1 cellular context compared by ENCODE assay signal in genomic region chr20:46111028-46111835, GRCh38.
TF ChIP-seq lines count a peak whose summit lies in the region.

No MANE protein-coding gene starts in this region.

TF ChIP-seq in GM12878, 131 proteins besides CTCF, POLR2A, EP300 and RAD21 (continued from another document and continues in another):
- TF ChIP-seq ZBTB4 (CRISPR knock-in tag; IDR thresholded peaks at IDR 0.05) (no peak), SMAD1 (IDR thresholded peaks at IDR 0.05; ENCODE audit: low read depth, partially characterized antibody) (no peak), NR2C2 (IDR thresholded peaks at IDR 0.05; ENCODE audit: borderline replicate concordance, control insufficient read depth, insufficient read length, low read depth) (no peak), TCF3 (IDR thresholded peaks at IDR 0.05; ENCODE audit: borderline replicate concordance, insufficient read depth, low read depth, low read length) (peak; percentile 20; the same call in 1 of the 2 replicates), PAX5 (IDR thresholded peaks at IDR 0.05; ENCODE audit: borderline replicate concordance, low read depth, low read length) (peak; percentile 82; the same call in 1 of the 2 replicates), SPI1 (IDR thresholded peaks at IDR 0.05; ENCODE audit: borderline replicate concordance, insufficient read depth, low read depth, low read length) (peak; percentile 89), SREBF2 (IDR thresholded peaks at IDR 0.05; ENCODE audit: low read length) (no peak), SIN3A (IDR thresholded peaks at IDR 0.05; ENCODE audit: low read depth, low read length) (peak; percentile 62), MEF2A (IDR thresholded peaks at IDR 0.05; ENCODE audit: insufficient read depth, low read depth, low read length) (no peak; the same call in 1 of the 2 replicates), YBX1 (IDR thresholded peaks at IDR 0.05) (peak; percentile 91), ZBTB33 (IDR thresholded peaks at IDR 0.05) (no peak), HDGF (IDR thresholded peaks at IDR 0.05) (peak; percentile 63; the same call in 1 of the 2 replicates), TCF7 (IDR thresholded peaks at IDR 0.05; ENCODE audit: borderline replicate concordance) (no peak), ELK1 (IDR thresholded peaks at IDR 0.05; ENCODE audit: low read depth, low read length) (no peak), KLF5 (IDR thresholded peaks at IDR 0.05; ENCODE audit: partially characterized antibody) (no peak), ZNF274 (IDR thresholded peaks at IDR 0.05; ENCODE audit: insufficient read depth, insufficient read length) (no peak), MAX (IDR thresholded peaks at IDR 0.05; ENCODE audit: low read depth, low read length) (no peak), ATF2 (IDR thresholded peaks at IDR 0.05; ENCODE audit: low read length) (peak; percentile 95), ZBED1 (IDR thresholded peaks at IDR 0.05; ENCODE audit: borderline replicate concordance) (no peak; the same call in 1 of the 2 replicates), ETV6 (conservative IDR thresholded peaks at IDR 0.05 in 1 of 2, IDR thresholded peaks at IDR 0.05 in 1 of 2; ENCODE audit: borderline replicate concordance in 1 of 2, low read depth in 1 of 2) (peak; percentile 69 to 100; a peak in 3 of 4 replicates), GABPA (IDR thresholded peaks at IDR 0.05; ENCODE audit: low read depth) (peak; percentile 51; the same call in 1 of the 2 replicates), RBBP5 (conservative IDR thresholded peaks at IDR 0.05) (no peak), BRCA1 (IDR thresholded peaks at IDR 0.05; ENCODE audit: low read depth, low read length) (no peak), CHD4 (IDR thresholded peaks at IDR 0.05) (no peak), JUNB (IDR thresholded peaks at IDR 0.05) (peak; percentile 90), NFIC (IDR thresholded peaks at IDR 0.05; ENCODE audit: low read depth, low read length) (peak; percentile 93), SMARCA5 (IDR thresholded peaks at IDR 0.05) (no peak; the same call in 1 of the 2 replicates), E2F4 (IDR thresholded peaks at IDR 0.05; ENCODE audit: low read depth, low read length) (no peak), PKNOX1 (IDR thresholded peaks at IDR 0.05) (peak; percentile 53), NBN (IDR thresholded peaks at IDR 0.05) (peak; percentile 77), E2F8 (IDR thresholded peaks at IDR 0.05; ENCODE audit: low read depth, partially characterized antibody) (no peak), ZNF687 (IDR thresholded peaks at IDR 0.05) (no peak), MEF2B (IDR thresholded peaks at IDR 0.05; ENCODE audit: partially characterized antibody, poor library complexity, severe bottlenecking) (no peak), SIX5 (IDR thresholded peaks at IDR 0.05; ENCODE audit: low read depth, low read length, severe bottlenecking) (no peak), TAF1 (IDR thresholded peaks at IDR 0.05; ENCODE audit: borderline replicate concordance, low read depth, low read length) (no peak), KAT2A (conservative IDR thresholded peaks at IDR 0.05; ENCODE audit: control insufficient read depth, low read depth, low read length) (no peak), POLR2AphosphoS5 (IDR thresholded peaks at IDR 0.05; ENCODE audit: low read length) (no peak), PML (IDR thresholded peaks at IDR 0.05; ENCODE audit: low read length) (no peak), IKZF2 (IDR thresholded peaks at IDR 0.05) (peak; percentile 91 to 94), ASH2L (IDR thresholded peaks at IDR 0.05; ENCODE audit: borderline replicate concordance, low read depth) (no peak), BHLHE40 (IDR thresholded peaks at IDR 0.05; ENCODE audit: borderline replicate concordance in 1 of 2, low read depth in 2 of 2, low read length in 1 of 2) (peak; percentile 41 to 48; a peak in 1 of 4 replicates), NR2C1 (IDR thresholded peaks at IDR 0.05) (no peak), MYC (IDR thresholded peaks at IDR 0.05; ENCODE audit: insufficient read depth, insufficient read length, insufficient replicate concordance, low read length, severe bottlenecking) (no peak), SREBF1 (IDR thresholded peaks at IDR 0.05; ENCODE audit: low read length) (no peak), USF1 (IDR thresholded peaks at IDR 0.05; ENCODE audit: borderline replicate concordance, extremely low read length, insufficient read depth, low read depth, low read length) (peak; percentile 65), BMI1 (IDR thresholded peaks at IDR 0.05; ENCODE audit: borderline replicate concordance) (no peak; the same call in 1 of the 2 replicates), POLR2AphosphoS2 (IDR thresholded peaks at IDR 0.05; ENCODE audit: low read depth, low read length) (no peak), ZSCAN29 (IDR thresholded peaks at IDR 0.05) (no peak)
